Comparison of ENCODE assay signal across 10 cellular contexts in the genomic region with DNA sequence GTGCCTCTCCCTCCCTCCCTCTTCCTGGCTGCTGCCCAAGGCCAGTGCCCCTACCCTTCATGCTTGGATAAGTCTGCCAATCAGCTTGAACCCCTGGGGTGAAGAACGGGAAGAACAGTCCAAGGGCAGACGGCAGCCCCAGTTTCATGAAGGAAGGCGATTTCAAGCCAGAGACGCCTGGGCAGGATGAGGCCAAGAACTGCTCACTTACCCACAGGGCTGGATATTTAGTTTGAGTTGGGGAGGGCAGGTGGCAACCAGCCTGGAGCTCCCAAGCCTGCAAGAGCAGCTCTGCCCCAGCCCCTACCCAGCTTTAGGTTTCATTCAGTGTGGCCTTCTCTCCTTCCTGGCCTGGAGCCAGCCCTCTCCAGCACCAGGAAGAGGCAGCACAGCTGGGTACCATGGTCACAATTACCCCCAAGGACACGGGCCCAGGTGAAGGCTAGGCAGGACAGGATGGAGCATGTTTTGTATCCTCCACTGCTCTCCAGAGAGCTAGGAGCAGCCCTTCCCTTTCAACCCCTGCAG. TPM values are rescaled to one million over a fixed set of nuclear protein-coding genes. Genes with fewer than 3 reads are reported as not detected.
A peak's percentile ranks its signal among the peaks of the same experiment; 100 is the strongest.
DNase-seq lines count a peak whose midpoint lies in the region; ATAC-seq and TF ChIP-seq lines count a peak whose summit lies in the region.
"Had no signal": no experiment of that assay in that cellular context is flagged by ENCODE, and none has a peak within 500 bp of the region (broad histone marks: within the 10 kb centered on the region; RNA-seq: fewer than 3 reads in every experiment).

No MANE protein-coding gene starts in this region.

- no peak overlapping the region for H3K4me2 ChIP-seq in OCI-LY7 (ENCODE audit: low read length)

- H3K27ac ChIP-seq in left ventricle myocardium inferior (replicated peaks), result no peak overlapping the region
- H3K27ac ChIP-seq in SJCRH30, result no peak overlapping the region
- no peak overlapping the region for H3K27ac ChIP-seq in OCI-LY7 (ENCODE audit: low read depth, low read length, poor library complexity, severe bottlenecking)
- no peak overlapping the region for H3K27ac ChIP-seq in gastroesophageal sphincter

- no peak for TF ChIP-seq EP300 in gastroesophageal sphincter (IDR thresholded peaks at IDR 0.05)

- no peak for TF ChIP-seq POLR2A in gastroesophageal sphincter (IDR thresholded peaks at IDR 0.05)

- CTCF ChIA-PET in OCI-LY7 (lab: Charles Lee; ENCODE audit: unreplicated experiment), result no interaction called here

- H3K9me3 ChIP-seq in left ventricle myocardium inferior (replicated peaks), result no peaks in the 10 kb centered on the region
- no peaks in the 10 kb centered on the region for H3K9me3 ChIP-seq in SJCRH30 (replicated peaks)
- H3K9me3 ChIP-seq in OCI-LY7 (ENCODE audit: low read length), result no peaks in the 10 kb centered on the region
- no peaks in the 10 kb centered on the region for H3K9me3 ChIP-seq in gastroesophageal sphincter

- H2AFZ ChIP-seq in OCI-LY7 (ENCODE audit: low read length), result no peak overlapping the region

- intact Hi-C loops in left cardiac atrium (cut with DNase I) (no loop called here), left ventricle myocardium inferior (cut with micrococcal nuclease) (no loop called here), left colon (cut with DNase I, micrococcal nuclease) (no loop called here), OCI-LY7 (cut with micrococcal nuclease; ENCODE audit: unreplicated experiment) (no loop called here)

- H3K4me1 ChIP-seq in left ventricle myocardium inferior (peaks cover 22% of the 10 kb centered on the region), SJCRH30 (peaks cover 18% of the 10 kb centered on the region), OCI-LY7 (ENCODE audit: insufficient read depth, low read length, poor library complexity, severe bottlenecking) (no peaks in the 10 kb centered on the region), gastroesophageal sphincter (peaks cover 0 to 14% (median 6%) of the 10 kb centered on the region in 3 donors)

- WGBS in gastroesophageal sphincter (ENCODE audit: low coverage in 1 of 2), 2 donors, result 0% methylated on average over 1 of the region's 5 CpGs; no CpG with 5 or more reads in 1 of the 2 donors

- H3K36me3 ChIP-seq in left ventricle myocardium inferior, result peaks cover 2% of the 10 kb centered on the region
- H3K36me3 ChIP-seq in SJCRH30, result no peaks in the 10 kb centered on the region
- no peaks in the 10 kb centered on the region for H3K36me3 ChIP-seq in OCI-LY7 (ENCODE audit: insufficient read depth, low read length)
- H3K36me3 ChIP-seq in gastroesophageal sphincter, result no peaks in the 10 kb centered on the region

- H3K27me3 ChIP-seq in left ventricle myocardium inferior (ENCODE audit: low read depth) (no peaks in the 10 kb centered on the region), SJCRH30 (no peaks in the 10 kb centered on the region), gastroesophageal sphincter (peaks cover 45% of the 10 kb centered on the region)

- peak; percentile 5 to 24 for ATAC-seq in left cardiac atrium
- peak; percentile 42 for ATAC-seq in left colon
- ATAC-seq in gastroesophageal sphincter, result no peak
- no peak for ATAC-seq in GM21737 (IDR thresholded peaks at IDR 0.05; ENCODE audit: unreplicated experiment)

- no TSS peak for BruUV-seq in OCI-LY7 (replicated peaks; lab: Mats Ljungman, UMichigan)

- H4K20me1 ChIP-seq in OCI-LY7 (ENCODE audit: insufficient read depth, low read length), result no peaks in the 10 kb centered on the region

- no peaks in the 10 kb centered on the region for H3K79me2 ChIP-seq in OCI-LY7 (ENCODE audit: insufficient read depth, low read depth, low read length)

- H3K9me2 ChIP-seq in OCI-LY7 (ENCODE audit: insufficient read depth, low read length), result no peaks in the 10 kb centered on the region

- H3K4me3 ChIP-seq in left ventricle myocardium inferior (no peak overlapping the region), SJCRH30 (no peak overlapping the region), OCI-LY7 (ENCODE audit: low read depth, low read length, poor library complexity, severe bottlenecking) (no peak overlapping the region), gastroesophageal sphincter (no peak overlapping the region)

- TF ChIP-seq CTCF in left ventricle myocardium inferior (IDR thresholded peaks at IDR 0.05; ENCODE audit: borderline replicate concordance) (no peak), OCI-LY7 (conservative IDR thresholded peaks at IDR 0.05; ENCODE audit: low read length) (no peak), gastroesophageal sphincter (IDR thresholded peaks at IDR 0.05) (no peak)

- POLR2A ChIA-PET in OCI-LY7 (lab: Charles Lee), result no interaction called here

- DNase-seq in left cardiac atrium (no peak), left ventricle myocardium inferior (no peak), SJCRH30 (peak; percentile 53 to 79), left colon (no peak), OCI-LY7 (ENCODE audit: low spot score) (no peak), RKO (ENCODE audit: low spot score) (no peak)
- DNase-seq: central memory CD4-positive, alpha-beta T cell; NCI-H1048 had no signal

RNA-seq across cellular contexts. Expression of a gene that starts 35.9 kb away (rescaled TPM):
- total RNA-seq in left cardiac atrium, result 10 to 100 TPM; 25.4 to 43.3 TPM
- 26.5 TPM for total RNA-seq in left ventricle myocardium inferior
- total RNA-seq in SJCRH30 (2014; rRNA removed; shearing (Covaris generic)), result 0.61 and 0.84 TPM in 2 replicates
- 1 to 10 TPM; 2.8 to 6.4 TPM for total RNA-seq in left colon
- 0.21 and 0.25 TPM in 2 replicates for total RNA-seq in OCI-LY7 (2014; rRNA removed; shearing (Covaris generic))
- 0.15 and 0.35 TPM in 2 replicates for total RNA-seq in OCI-LY7 (2022)
- total RNA-seq in gastroesophageal sphincter, result 100 to 1,000 TPM in 1 of 4 donors, 10 to 100 TPM in 3; 45.9 to 158 (median 88.4) TPM

Comparison
In these comparisons a context has a peak if more than half of its experiments do, and no peak if none do; other contexts are left out.
1. ATAC-seq: peak in left cardiac atrium (2 of 2) and left colon (single experiment); none in gastroesophageal sphincter (single experiment) and GM21737 (single experiment).
2. DNase-seq: peak in SJCRH30 (2 of 2); none in left cardiac atrium (single experiment), left ventricle myocardium inferior (single experiment), left colon (0 of 2), OCI-LY7 (single experiment) and RKO (single experiment).